ENCODE assay signal across 13 cellular contexts in the genomic region with DNA sequence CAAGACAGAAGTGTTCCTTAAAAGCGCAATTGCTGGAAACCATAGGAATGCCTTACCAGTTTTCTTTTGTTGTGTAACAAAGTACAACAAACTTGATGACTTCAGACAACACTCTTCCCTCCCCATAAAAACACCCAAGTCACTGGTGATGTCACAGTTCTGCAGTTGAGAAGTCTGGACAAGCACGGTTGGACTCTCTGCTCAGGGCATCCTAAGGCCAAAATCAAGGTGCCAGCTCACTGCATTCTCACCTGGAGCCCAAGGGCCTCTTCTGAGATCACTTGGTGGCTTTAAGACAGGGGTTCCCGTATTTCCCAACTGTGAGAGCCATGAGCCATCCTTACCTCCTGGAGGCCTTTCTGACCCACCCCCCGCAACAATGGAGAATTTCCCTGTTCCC. TPM values are rescaled to one million over a fixed set of nuclear protein-coding genes. Genes with fewer than 3 reads are reported as not detected.
DNase-seq lines count a peak whose midpoint lies in the region; ATAC-seq and TF ChIP-seq lines count a peak whose summit lies in the region.
"Had no signal": no experiment of that assay in that cellular context is flagged by ENCODE, and none has a peak within 500 bp of the region (broad histone marks: within the 10 kb centered on the region; RNA-seq: fewer than 3 reads in every experiment).

No MANE protein-coding gene starts in this region.

- no peaks in the 10 kb centered on the region for H3K9me3 Mint-ChIP-seq in progenitor cell of endocrine pancreas (ENCODE audit: low read depth)

- H3K4me1 Mint-ChIP-seq in T-helper 17 cell (peaks cover 35% of the 10 kb centered on the region), progenitor cell of endocrine pancreas (ENCODE audit: low read depth) (peaks cover 20% of the 10 kb centered on the region)

- ATAC-seq in T-helper 17 cell (no peak), HG02623 (IDR thresholded peaks at IDR 0.05; ENCODE audit: unreplicated experiment) (no peak)

- no peaks in the 10 kb centered on the region for H3K9me3 ChIP-seq in T-helper 17 cell (ENCODE audit: control insufficient read depth, low read length, poor library complexity, severe bottlenecking)
- H3K9me3 ChIP-seq: HAP-1, heart right ventricle had no signal

- DNase-seq in activated CD8-positive, alpha-beta memory T cell treated with anti-CD3 and anti-CD28 coated beads for 24 hours, result peak; percentile 64
- no peak for DNase-seq in activated CD8-positive, alpha-beta memory T cell treated with anti-CD3 and anti-CD28 coated beads, Interleukin-2, amount 50 U/mL, for 48 hours
- DNase-seq in T-helper 17 cell (no peak), dermis blood vessel endothelial cell (peak; percentile 38), progenitor cell of endocrine pancreas (ENCODE audit: low spot score, unreplicated experiment) (no peak), HPDE6-E6E7 (ENCODE audit: extremely low spot score) (no peak), D341Med (ENCODE audit: low spot score) (no peak)
- DNase-seq: amniotic stem cell, heart right ventricle, islet precursor cell, NCI-H146 had no signal

- H3K27ac Mint-ChIP-seq in T-helper 17 cell, result peak overlapping the region; percentile 96
- peak overlapping the region; percentile 79 for H3K27ac Mint-ChIP-seq in progenitor cell of endocrine pancreas

- H3K36me3 Mint-ChIP-seq in T-helper 17 cell (ENCODE audit: low read depth), result no peaks in the 10 kb centered on the region
- no peaks in the 10 kb centered on the region for H3K36me3 Mint-ChIP-seq in progenitor cell of endocrine pancreas (ENCODE audit: insufficient read depth)

- no peak for TF ChIP-seq CTCF in progenitor cell of endocrine pancreas (IDR thresholded peaks at IDR 0.05; ENCODE audit: unreplicated experiment)

- H3K4me3 Mint-ChIP-seq in T-helper 17 cell (peak overlapping the region; percentile 53), progenitor cell of endocrine pancreas (ENCODE audit: low read depth) (no peak overlapping the region)

- no peaks in the 10 kb centered on the region for H3K27me3 Mint-ChIP-seq in T-helper 17 cell
- peaks cover 3% of the 10 kb centered on the region for H3K27me3 Mint-ChIP-seq in progenitor cell of endocrine pancreas

RNA-seq across cellular contexts. Expression of a gene that starts 45.6 kb away (rescaled TPM):
- total RNA-seq in T-helper 17 cell (1 to 10 TPM; 5.7 to 8.9 TPM), dermis blood vessel endothelial cell (14.5 and 24.1 TPM in 2 replicates), progenitor cell of endocrine pancreas (32.3 and 32.7 TPM in 2 replicates)

Comparison
In these comparisons a context has a peak if more than half of its experiments do, and no peak if none do; other contexts are left out.
1. DNase-seq: peak in activated CD8-positive, alpha-beta memory T cell treated with anti-CD3 and anti-CD28 coated beads for 24 hours (single experiment) and dermis blood vessel endothelial cell (single experiment); none in activated CD8-positive, alpha-beta memory T cell treated with anti-CD3 and anti-CD28 coated beads, Interleukin-2, amount 50 U/mL, for 48 hours (single experiment), T-helper 17 cell (0 of 3), progenitor cell of endocrine pancreas (single experiment), HPDE6-E6E7 (single experiment) and D341Med (single experiment).